In the genomic region with DNA sequence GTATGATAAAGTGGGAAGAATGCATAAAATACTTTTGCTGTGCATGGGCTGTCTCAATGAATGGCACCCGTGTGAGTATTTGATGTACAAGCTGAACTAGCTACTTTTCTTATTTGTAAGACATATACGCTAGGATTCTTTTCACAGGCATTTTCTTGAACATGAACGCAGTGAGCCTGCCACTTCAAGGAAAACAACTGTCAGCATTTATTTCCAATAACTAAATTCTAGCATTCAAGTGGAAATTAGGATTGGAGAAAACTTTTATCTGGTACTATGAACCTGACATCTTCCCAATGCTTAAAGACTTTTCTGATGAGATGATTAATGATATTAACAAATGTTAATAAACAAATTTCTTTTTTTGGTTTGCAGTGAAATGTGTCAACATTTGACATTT, we compare ENCODE assay signal across 29 cellular contexts.
"Had no signal": no experiment of that assay in that cellular context is flagged by ENCODE, and none has a peak within 500 bp of the region (broad histone marks: within the 10 kb centered on the region; RNA-seq: fewer than 3 reads in every experiment).

No MANE protein-coding gene starts in this region.

- FAIRE-seq: urothelium cell line had no signal

- H3K27me3 ChIP-seq: stomach, suprapubic skin, testis, thyroid gland, tibial artery, tibial nerve, transverse colon, upper lobe of left lung, upper lobe of right lung, uterus, vagina had no signal

- H3K27me3 Mint-ChIP-seq: stimulated activated memory B cell treated with anti-CD40 and anti-IgM and Interleukin-4, amounts not matched to agents 10 μg/mL and 1 μg/mL and 100 μg/mL, for 72 hours; stimulated activated naive B cell treated with anti-CD40 and anti-IgM and Interleukin-4, amounts not matched to agents 10 μg/mL and 1 μg/mL and 100 μg/mL, for 72 hours; stimulated activated naive CD8-positive, alpha-beta T cell treated with anti-CD3 and anti-CD28 coated beads, Interleukin-15, amount 100 ng/mL, for 72 hours; stimulated activated naive CD8-positive, alpha-beta T cell treated with anti-CD3 and anti-CD28 coated beads, Interleukin-15, Interleukin-2, amounts not matched to agents 100 ng/mL and 50 ng/mL, for 24 hours; type B pancreatic cell had no signal

- H3K4me1 Mint-ChIP-seq: stimulated activated effector memory CD8-positive, alpha-beta T cell treated with anti-CD3 and anti-CD28 coated beads, Interleukin-12 subunit alpha, Interleukin-12 subunit beta, amount 100 ng/mL, for 72 hours; stimulated activated memory B cell treated with anti-CD40 and anti-IgM and Interleukin-4, amounts not matched to agents 10 μg/mL and 1 μg/mL and 100 μg/mL, for 72 hours; stimulated activated naive B cell treated with anti-CD40 and anti-IgM and Interleukin-4, amounts not matched to agents 10 μg/mL and 1 μg/mL and 100 μg/mL, for 72 hours; stimulated activated naive CD8-positive, alpha-beta T cell treated with anti-CD3 and anti-CD28 coated beads, Interleukin-15, amount 100 ng/mL, for 72 hours had no signal

- H3K9me3 ChIP-seq: stomach, suprapubic skin, testis, thoracic aorta, thyroid gland, tibial artery, tibial nerve, transverse colon, upper lobe of left lung, upper lobe of right lung, uterus, vagina had no signal

- H3K9me3 Mint-ChIP-seq: stimulated activated effector memory CD8-positive, alpha-beta T cell treated with anti-CD3 and anti-CD28 coated beads, Interleukin-12 subunit alpha, Interleukin-12 subunit beta, amount 100 ng/mL, for 72 hours; stimulated activated memory B cell treated with anti-CD40 and anti-IgM and Interleukin-4, amounts not matched to agents 10 μg/mL and 1 μg/mL and 100 μg/mL, for 72 hours; stimulated activated naive B cell treated with anti-CD40 and anti-IgM and Interleukin-4, amounts not matched to agents 10 μg/mL and 1 μg/mL and 100 μg/mL, for 72 hours; stimulated activated naive CD8-positive, alpha-beta T cell treated with anti-CD3 and anti-CD28 coated beads, Interleukin-15, amount 100 ng/mL, for 72 hours; stimulated activated naive CD8-positive, alpha-beta T cell treated with anti-CD3 and anti-CD28 coated beads, Interleukin-15, Interleukin-2, amounts not matched to agents 100 ng/mL and 50 ng/mL, for 24 hours; type B pancreatic cell had no signal

- ATAC-seq: stimulated activated effector memory CD8-positive, alpha-beta T cell treated with anti-CD3 and anti-CD28 coated beads, Interleukin-12 subunit alpha, Interleukin-12 subunit beta, amount 100 ng/mL, for 72 hours; stimulated activated memory B cell treated with anti-CD40 and anti-IgM and Interleukin-4, amounts not matched to agents 10 μg/mL and 1 μg/mL and 100 μg/mL, for 72 hours; stimulated activated naive B cell treated with anti-CD40 and anti-IgM and Interleukin-4, amounts not matched to agents 10 μg/mL and 1 μg/mL and 100 μg/mL, for 72 hours; stimulated activated naive CD8-positive, alpha-beta T cell treated with anti-CD3 and anti-CD28 coated beads, Interleukin-15, amount 100 ng/mL, for 72 hours; stimulated activated naive CD8-positive, alpha-beta T cell treated with anti-CD3 and anti-CD28 coated beads, Interleukin-15, Interleukin-2, amounts not matched to agents 100 U/mL and 50 U/mL, for 24 hours; upper lobe of right lung had no signal

- H3K27ac ChIP-seq: stomach, suprapubic skin, testis, thoracic aorta, thyroid gland, tibial artery, tibial nerve, transverse colon, upper lobe of left lung, upper lobe of right lung, uterus, vagina had no signal

- H3K4me3 ChIP-seq: stomach, suprapubic skin, testis, thoracic aorta, thyroid gland, tibial artery, tibial nerve, transverse colon, upper lobe of left lung, upper lobe of right lung, uterus, vagina had no signal

- H3K27ac Mint-ChIP-seq: stimulated activated effector memory CD8-positive, alpha-beta T cell treated with anti-CD3 and anti-CD28 coated beads, Interleukin-12 subunit alpha, Interleukin-12 subunit beta, amount 100 ng/mL, for 72 hours; stimulated activated memory B cell treated with anti-CD40 and anti-IgM and Interleukin-4, amounts not matched to agents 10 μg/mL and 1 μg/mL and 100 μg/mL, for 72 hours; stimulated activated naive B cell treated with anti-CD40 and anti-IgM and Interleukin-4, amounts not matched to agents 10 μg/mL and 1 μg/mL and 100 μg/mL, for 72 hours; stimulated activated naive CD8-positive, alpha-beta T cell treated with anti-CD3 and anti-CD28 coated beads, Interleukin-15, amount 100 ng/mL, for 72 hours; stimulated activated naive CD8-positive, alpha-beta T cell treated with anti-CD3 and anti-CD28 coated beads, Interleukin-15, Interleukin-2, amounts not matched to agents 100 ng/mL and 50 ng/mL, for 24 hours; type B pancreatic cell had no signal

- H3K4me1 ChIP-seq: stomach, suprapubic skin, testis, thyroid gland, tibial artery, tibial nerve, transverse colon, upper lobe of left lung, upper lobe of right lung, uterus, vagina had no signal

- DNase-seq: stimulated activated CD4-positive, alpha-beta T cell treated with anti-CD3 and anti-CD28 coated beads, Interleukin-2, amount 100 ng/mL, for 48 hours; stimulated activated CD4-positive, alpha-beta T cell treated with anti-CD3 and anti-CD28 coated beads, Interleukin-4, amount 100 ng/mL, for 1 hour; stimulated activated CD4-positive, alpha-beta T cell treated with anti-CD3 and anti-CD28 coated beads, Interleukin-4, amount 100 ng/mL, for 24 hours; stimulated activated CD4-positive, alpha-beta T cell treated with anti-CD3 and anti-CD28 coated beads, Interleukin-4, amount 100 ng/mL, for 4 hours; stimulated activated CD8-positive, alpha-beta memory T cell treated with anti-CD3 and anti-CD28 coated beads, Interleukin-4, amount 100 ng/mL, for 48 hours; stimulated activated naive B cell treated with anti-CD40 and anti-IgM and Interleukin-4, amounts not matched to agents 10 μg/mL and 1 μg/mL and 100 μg/mL, for 72 hours; stimulated activated naive CD4-positive, alpha-beta T cell; stimulated activated naive CD4-positive, alpha-beta T cell treated with Interleukin-2 at 50 U/mL for 16 hours; stimulated activated naive CD8-positive, alpha-beta T cell treated with anti-CD3 and anti-CD28 coated beads, Interleukin-15, amount 100 ng/mL, for 72 hours; stimulated activated naive CD8-positive, alpha-beta T cell treated with anti-CD3 and anti-CD28 coated beads, Interleukin-15, Interleukin-2, amounts not matched to agents 100 U/mL and 50 U/mL, for 24 hours; stomach; substantia nigra; testis; thyroid gland; tibial artery; transverse colon; trophoblast cell; upper lobe of left lung; upper lobe of right lung; uterus had no signal

- H3K36me3 ChIP-seq: uterus had no signal

- H3K4me3 Mint-ChIP-seq: stimulated activated effector memory CD8-positive, alpha-beta T cell treated with anti-CD3 and anti-CD28 coated beads, Interleukin-12 subunit alpha, Interleukin-12 subunit beta, amount 100 ng/mL, for 72 hours; stimulated activated memory B cell treated with anti-CD40 and anti-IgM and Interleukin-4, amounts not matched to agents 10 μg/mL and 1 μg/mL and 100 μg/mL, for 72 hours; stimulated activated naive B cell treated with anti-CD40 and anti-IgM and Interleukin-4, amounts not matched to agents 10 μg/mL and 1 μg/mL and 100 μg/mL, for 72 hours; stimulated activated naive CD8-positive, alpha-beta T cell treated with anti-CD3 and anti-CD28 coated beads, Interleukin-15, amount 100 ng/mL, for 72 hours; stimulated activated naive CD8-positive, alpha-beta T cell treated with anti-CD3 and anti-CD28 coated beads, Interleukin-15, Interleukin-2, amounts not matched to agents 100 ng/mL and 50 ng/mL, for 24 hours; type B pancreatic cell had no signal
